Comparison of ENCODE assay signal across 8 cellular contexts in the genomic region with DNA sequence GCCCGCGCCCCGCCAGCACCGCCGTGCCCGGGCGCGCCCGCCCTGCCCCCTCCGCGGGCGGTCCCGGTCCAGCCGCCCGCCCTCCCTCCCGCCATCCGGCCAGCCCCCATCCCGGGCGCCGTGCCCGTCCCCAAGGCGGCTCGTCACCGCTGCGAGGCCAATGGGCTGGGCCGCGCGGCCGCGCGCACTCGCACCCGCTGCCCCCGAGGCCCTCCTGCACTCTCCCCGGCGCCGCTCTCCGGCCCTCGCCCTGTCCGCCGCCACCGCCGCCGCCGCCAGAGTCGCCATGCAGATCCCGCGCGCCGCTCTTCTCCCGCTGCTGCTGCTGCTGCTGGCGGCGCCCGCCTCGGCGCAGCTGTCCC. TPM values are rescaled to one million over a fixed set of nuclear protein-coding genes. Genes with fewer than 3 reads are reported as not detected.
DNase-seq lines count a peak whose midpoint lies in the region; ATAC-seq and TF ChIP-seq lines count a peak whose summit lies in the region.

HTRA1 (plus strand) TSS at position 187 of the 362 bp plus-strand sequence; CDS start at position 287, 100 bp downstream.

- no peak within 1 kb of the TSS for H2AFZ ChIP-seq in Karpas-422 (ENCODE audit: low read length)

- H3K4me3 Mint-ChIP-seq in stimulated activated naive CD8-positive, alpha-beta T cell treated with anti-CD3 and anti-CD28 coated beads, Interleukin-15, Interleukin-2, amounts not matched to agents 100 ng/mL and 50 ng/mL, for 24 hours = peak within 1 kb of the TSS; percentile 80

- TF ChIP-seq CTCF in liver (IDR thresholded peaks at IDR 0.05; ENCODE audit: low read depth, low read length, missing input control) = no peak

- no peak within 1 kb of the TSS for H3K4me2 ChIP-seq in Karpas-422 (ENCODE audit: low read depth, low read length, poor library complexity, severe bottlenecking)

- under 1% methylated on average over 56 of the region's 56 CpGs for WGBS in liver

- H3K36me3 Mint-ChIP-seq in stimulated activated naive CD8-positive, alpha-beta T cell treated with anti-CD3 and anti-CD28 coated beads, Interleukin-15, Interleukin-2, amounts not matched to agents 100 ng/mL and 50 ng/mL, for 24 hours (ENCODE audit: low read depth) = no peaks in the 10 kb centered on the region

- H3K4me1 Mint-ChIP-seq in stimulated activated naive CD8-positive, alpha-beta T cell treated with anti-CD3 and anti-CD28 coated beads, Interleukin-15, Interleukin-2, amounts not matched to agents 100 ng/mL and 50 ng/mL, for 24 hours (ENCODE audit: low read depth) = peaks cover 11% of the 10 kb centered on the region

- H3K4me1 ChIP-seq in NT2/D1 (ENCODE audit: insufficient read depth, insufficient read length) = peaks cover 9% of the 10 kb centered on the region
- H3K4me1 ChIP-seq in effector memory CD4-positive, alpha-beta T cell (ENCODE audit: control insufficient read depth, insufficient read depth, low read length, poor library complexity, severe bottlenecking) = peaks cover 18% of the 10 kb centered on the region
- peaks cover 3 to 27% (median 15%) of the 10 kb centered on the region in 4 donors for H3K4me1 ChIP-seq in liver (ENCODE audit: control insufficient read depth in 4 of 4, insufficient read depth in 4 of 4, low read length in 3 of 4)
- no peaks in the 10 kb centered on the region for H3K4me1 ChIP-seq in Karpas-422 (ENCODE audit: low read length)

- H3K9me2 ChIP-seq in Karpas-422 (replicated peaks; ENCODE audit: insufficient read depth, low read length) = no peaks in the 10 kb centered on the region

- H3K36me3 ChIP-seq in NT2/D1 (ENCODE audit: insufficient read depth, insufficient read length, low read length) = no peaks in the 10 kb centered on the region
- no peaks in the 10 kb centered on the region for H3K36me3 ChIP-seq in effector memory CD4-positive, alpha-beta T cell (ENCODE audit: control insufficient read depth, insufficient read depth, low read length)
- peaks cover 0 to 2% (median 0%) of the 10 kb centered on the region in 4 donors for H3K36me3 ChIP-seq in liver (ENCODE audit: control insufficient read depth in 4 of 4, insufficient read depth in 3 of 4, low read depth in 1 of 4, low read length in 3 of 4)
- no peaks in the 10 kb centered on the region for H3K36me3 ChIP-seq in Karpas-422 (ENCODE audit: insufficient read depth, low read length)

- no peak within 1 kb of the TSS for H3K27ac Mint-ChIP-seq in stimulated activated naive CD8-positive, alpha-beta T cell treated with anti-CD3 and anti-CD28 coated beads, Interleukin-15, Interleukin-2, amounts not matched to agents 100 ng/mL and 50 ng/mL, for 24 hours

- H3K4me3 ChIP-seq in NT2/D1 (ENCODE audit: insufficient read length, low read depth) (peak within 1 kb of the TSS; percentile 53), liver (ENCODE audit: low read depth in 1 of 3, low read length in 3 of 3) (peak within 1 kb of the TSS; percentile 41 to 90 (median 85)), Karpas-422 (ENCODE audit: low read length) (no peak within 1 kb of the TSS)
- peak within 1 kb of the TSS; percentile 64 for H3K4me3 ChIP-seq in effector memory CD4-positive, alpha-beta T cell (ENCODE audit: insufficient read depth, low read depth, low read length, poor library complexity, severe bottlenecking)

- H4K20me1 ChIP-seq in Karpas-422 (ENCODE audit: insufficient read depth, low read depth, low read length) = no peaks in the 10 kb centered on the region

- H3K9me3 ChIP-seq in NT2/D1 (ENCODE audit: insufficient read depth, low read length) (no peaks in the 10 kb centered on the region), liver (ENCODE audit: control insufficient read depth in 4 of 4, low read length in 3 of 4) (no peaks in the 10 kb centered on the region), Karpas-422 (ENCODE audit: low read length) (no peaks in the 10 kb centered on the region)
- no peaks in the 10 kb centered on the region for H3K9me3 ChIP-seq in effector memory CD4-positive, alpha-beta T cell (ENCODE audit: control insufficient read depth, low read length)

- H3K9me3 Mint-ChIP-seq in stimulated activated naive CD8-positive, alpha-beta T cell treated with anti-CD3 and anti-CD28 coated beads, Interleukin-15, Interleukin-2, amounts not matched to agents 100 ng/mL and 50 ng/mL, for 24 hours = no peaks in the 10 kb centered on the region

- no peak for TF ChIP-seq RAD21 in liver (IDR thresholded peaks at IDR 0.05)

- H3K79me2 ChIP-seq in Karpas-422 (ENCODE audit: low read length) = no peaks in the 10 kb centered on the region

- H3K9ac ChIP-seq in NT2/D1 (ENCODE audit: insufficient read length, low read depth) = peak within 1 kb of the TSS; percentile 72
- H3K9ac ChIP-seq in liver (ENCODE audit: low read depth in 1 of 2, low read length in 2 of 2) = peak within 1 kb of the TSS; percentile 45 to 50
- H3K9ac ChIP-seq in Karpas-422 (ENCODE audit: low read length) = no peak within 1 kb of the TSS

- no peak for ATAC-seq in GM21367 (IDR thresholded peaks at IDR 0.05; ENCODE audit: unreplicated experiment)

- H3K27me3 Mint-ChIP-seq in stimulated activated naive CD8-positive, alpha-beta T cell treated with anti-CD3 and anti-CD28 coated beads, Interleukin-15, Interleukin-2, amounts not matched to agents 100 ng/mL and 50 ng/mL, for 24 hours = peaks cover 66% of the 10 kb centered on the region

- H3K27ac ChIP-seq in effector memory CD4-positive, alpha-beta T cell (ENCODE audit: insufficient read depth, low read length, poor library complexity, severe bottlenecking) = no peak within 1 kb of the TSS
- H3K27ac ChIP-seq in liver (ENCODE audit: low read depth in 1 of 2, low read length in 2 of 2) = peak within 1 kb of the TSS; percentile 75 to 78
- no peak within 1 kb of the TSS for H3K27ac ChIP-seq in Karpas-422 (ENCODE audit: low read length)

- DNase-seq in DMS53 treated with DMSO at 0.1 percent for 48 hours (lab: John Stamatoyannopoulos, UW; ENCODE audit: unreplicated experiment) (peak; percentile 11), NT2/D1 (ENCODE audit: low read depth, low spot score) (no peak), Karpas-422 (no peak), NCI-H1105 treated with DMSO at 0.1 percent for 48 hours (lab: John Stamatoyannopoulos, UW) (no peak)
- DNase-seq in effector memory CD4-positive, alpha-beta T cell = no peak

- H3K27me3 ChIP-seq in NT2/D1 (ENCODE audit: insufficient read depth, insufficient read length) = peaks cover 56% of the 10 kb centered on the region
- peaks cover 46% of the 10 kb centered on the region for H3K27me3 ChIP-seq in effector memory CD4-positive, alpha-beta T cell (replicated peaks; ENCODE audit: control insufficient read depth, insufficient read depth, low read length, poor library complexity, severe bottlenecking)
- no peaks in the 10 kb centered on the region for H3K27me3 ChIP-seq in liver (ENCODE audit: control insufficient read depth in 4 of 4, insufficient read depth in 4 of 4, low read length in 3 of 4)
- no peaks in the 10 kb centered on the region for H3K27me3 ChIP-seq in Karpas-422 (ENCODE audit: low read length)

TF ChIP-seq in liver, 16 proteins besides CTCF, POLR2A, EP300 and RAD21 (continues in another document):
- TF ChIP-seq SP1 (IDR thresholded peaks at IDR 0.05) (no peak), HNF4G (IDR thresholded peaks at IDR 0.05) (no peak), ZBTB33 (IDR thresholded peaks at IDR 0.05) (no peak), JUND (IDR thresholded peaks at IDR 0.05) (no peak), NR2F2 (IDR thresholded peaks at IDR 0.05) (no peak), EGR1 (IDR thresholded peaks at IDR 0.05; ENCODE audit: low read depth in 2 of 2) (no peak), YY1 (IDR thresholded peaks at IDR 0.05) (no peak), FOXA2 (IDR thresholded peaks at IDR 0.05) (no peak), TAF1 (conservative IDR thresholded peaks at IDR 0.05) (no peak), MAX (IDR thresholded peaks at IDR 0.05) (no peak), RXRA (IDR thresholded peaks at IDR 0.05) (no peak), GABPA (IDR thresholded peaks at IDR 0.05 in 1 of 2, conservative IDR thresholded peaks at IDR 0.05 in 1 of 2) (no peak), HNF4A (conservative IDR thresholded peaks at IDR 0.05) (no peak)
- TF ChIP-seq, protein P1, sequence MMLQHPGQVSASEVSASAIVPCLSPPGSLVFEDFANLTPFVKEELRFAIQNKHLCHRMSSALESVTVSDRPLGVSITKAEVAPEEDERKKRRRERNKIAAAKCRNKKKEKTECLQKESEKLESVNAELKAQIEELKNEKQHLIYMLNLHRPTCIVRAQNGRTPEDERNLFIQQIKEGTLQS (IDR thresholded peaks at IDR 0.05) = no peak

RNA-seq across cellular contexts. Expression of gene HTRA1, which starts in this region (rescaled TPM):
- total RNA-seq in liver = 10 to 100 TPM in 1 of 2 donors, 1 to 10 TPM in 1; 4.3 to 73.3 TPM
- 100 to 1,000 TPM in 1 of 2 donors, 10 to 100 TPM in 1; 71.0 to 289 TPM for polyA plus RNA-seq in liver
- total RNA-seq in Karpas-422 (2014; rRNA removed; shearing (Covaris generic); ENCODE audit: low replicate concordance) = not detected in 2 replicates

Comparison
In these comparisons a context has a peak if more than half of its experiments do, and no peak if none do; other contexts are left out.
1. H3K27ac ChIP-seq: peak in liver (2 of 2); none in effector memory CD4-positive, alpha-beta T cell (single experiment) and Karpas-422 (single experiment).